In the genomic region with DNA sequence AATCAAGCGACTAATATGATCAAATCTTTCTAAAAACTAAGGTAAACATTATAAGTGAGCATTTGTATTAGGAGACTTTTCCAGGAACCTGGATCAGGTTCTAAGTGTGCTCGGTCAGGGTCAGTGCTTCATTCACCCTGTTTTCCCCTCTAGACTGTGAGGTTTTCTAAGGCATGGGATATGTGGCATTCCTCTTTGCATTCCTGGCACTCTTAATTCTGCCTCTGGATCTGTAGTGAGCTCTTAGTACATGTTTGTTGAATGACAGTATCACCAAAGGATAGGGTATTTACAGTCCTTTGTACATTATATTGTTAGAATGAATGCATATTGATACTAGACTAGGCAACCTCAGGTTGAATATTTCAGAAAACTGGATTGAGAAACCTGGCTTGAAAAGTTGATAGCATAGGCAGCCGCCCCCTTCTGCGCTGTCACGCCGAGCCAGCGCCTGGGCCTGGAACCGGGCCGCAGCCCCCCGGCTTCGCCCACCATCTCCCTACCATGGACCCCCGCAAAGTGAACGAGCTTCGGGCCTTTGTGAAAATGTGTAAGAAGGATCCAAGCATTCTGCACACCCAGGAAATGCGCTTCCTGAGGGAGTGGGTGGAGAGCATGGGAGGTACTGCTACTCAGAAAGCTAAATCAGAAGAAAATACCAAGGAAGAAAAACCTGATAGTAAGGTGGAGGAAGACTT, we compare ENCODE assay signal across 2 cellular contexts.
TF ChIP-seq lines count a peak whose summit lies in the region.

No MANE protein-coding gene starts in this region.

TF ChIP-seq in SK-N-SH treated with all-trans-retinoic acid at 6 μM for 48 hours, 23 proteins besides CTCF, POLR2A, EP300 and RAD21 (continued from another document):
- TF ChIP-seq, protein P1, sequence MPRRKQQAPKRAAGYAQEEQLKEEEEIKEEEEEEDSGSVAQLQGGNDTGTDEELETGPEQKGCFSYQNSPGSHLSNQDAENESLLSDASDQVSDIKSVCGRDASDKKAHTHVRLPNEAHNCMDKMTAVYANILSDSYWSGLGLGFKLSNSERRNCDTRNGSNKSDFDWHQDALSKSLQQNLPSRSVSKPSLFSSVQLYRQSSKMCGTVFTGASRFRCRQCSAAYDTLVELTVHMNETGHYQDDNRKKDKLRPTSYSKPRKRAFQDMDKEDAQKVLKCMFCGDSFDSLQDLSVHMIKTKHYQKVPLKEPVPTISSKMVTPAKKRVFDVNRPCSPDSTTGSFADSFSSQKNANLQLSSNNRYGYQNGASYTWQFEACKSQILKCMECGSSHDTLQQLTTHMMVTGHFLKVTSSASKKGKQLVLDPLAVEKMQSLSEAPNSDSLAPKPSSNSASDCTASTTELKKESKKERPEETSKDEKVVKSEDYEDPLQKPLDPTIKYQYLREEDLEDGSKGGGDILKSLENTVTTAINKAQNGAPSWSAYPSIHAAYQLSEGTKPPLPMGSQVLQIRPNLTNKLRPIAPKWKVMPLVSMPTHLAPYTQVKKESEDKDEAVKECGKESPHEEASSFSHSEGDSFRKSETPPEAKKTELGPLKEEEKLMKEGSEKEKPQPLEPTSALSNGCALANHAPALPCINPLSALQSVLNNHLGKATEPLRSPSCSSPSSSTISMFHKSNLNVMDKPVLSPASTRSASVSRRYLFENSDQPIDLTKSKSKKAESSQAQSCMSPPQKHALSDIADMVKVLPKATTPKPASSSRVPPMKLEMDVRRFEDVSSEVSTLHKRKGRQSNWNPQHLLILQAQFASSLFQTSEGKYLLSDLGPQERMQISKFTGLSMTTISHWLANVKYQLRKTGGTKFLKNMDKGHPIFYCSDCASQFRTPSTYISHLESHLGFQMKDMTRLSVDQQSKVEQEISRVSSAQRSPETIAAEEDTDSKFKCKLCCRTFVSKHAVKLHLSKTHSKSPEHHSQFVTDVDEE (CRISPR knock-in tag; IDR thresholded peaks at IDR 0.05): no peak
- TF ChIP-seq ESRRG (CRISPR knock-in tag; IDR thresholded peaks at IDR 0.05) (no peak), RARB (CRISPR knock-in tag; IDR thresholded peaks at IDR 0.05) (no peak), GLIS3 (CRISPR knock-in tag; IDR thresholded peaks at IDR 0.05) (no peak), ARNTL (CRISPR knock-in tag; IDR thresholded peaks at IDR 0.05; ENCODE audit: borderline replicate concordance, low read depth) (no peak), ISL1 (CRISPR knock-in tag; IDR thresholded peaks at IDR 0.05) (no peak), PPARA (CRISPR knock-in tag; IDR thresholded peaks at IDR 0.05; ENCODE audit: borderline replicate concordance) (no peak), CSDC2 (CRISPR knock-in tag; IDR thresholded peaks at IDR 0.05) (no peak), ZNF565 (CRISPR knock-in tag; conservative IDR thresholded peaks at IDR 0.05; ENCODE audit: low read depth) (no peak), ZNF70 (CRISPR knock-in tag; IDR thresholded peaks at IDR 0.05) (no peak), ZFP3 (CRISPR knock-in tag; IDR thresholded peaks at IDR 0.05) (no peak)
- TF ChIP-seq, protein P2, sequence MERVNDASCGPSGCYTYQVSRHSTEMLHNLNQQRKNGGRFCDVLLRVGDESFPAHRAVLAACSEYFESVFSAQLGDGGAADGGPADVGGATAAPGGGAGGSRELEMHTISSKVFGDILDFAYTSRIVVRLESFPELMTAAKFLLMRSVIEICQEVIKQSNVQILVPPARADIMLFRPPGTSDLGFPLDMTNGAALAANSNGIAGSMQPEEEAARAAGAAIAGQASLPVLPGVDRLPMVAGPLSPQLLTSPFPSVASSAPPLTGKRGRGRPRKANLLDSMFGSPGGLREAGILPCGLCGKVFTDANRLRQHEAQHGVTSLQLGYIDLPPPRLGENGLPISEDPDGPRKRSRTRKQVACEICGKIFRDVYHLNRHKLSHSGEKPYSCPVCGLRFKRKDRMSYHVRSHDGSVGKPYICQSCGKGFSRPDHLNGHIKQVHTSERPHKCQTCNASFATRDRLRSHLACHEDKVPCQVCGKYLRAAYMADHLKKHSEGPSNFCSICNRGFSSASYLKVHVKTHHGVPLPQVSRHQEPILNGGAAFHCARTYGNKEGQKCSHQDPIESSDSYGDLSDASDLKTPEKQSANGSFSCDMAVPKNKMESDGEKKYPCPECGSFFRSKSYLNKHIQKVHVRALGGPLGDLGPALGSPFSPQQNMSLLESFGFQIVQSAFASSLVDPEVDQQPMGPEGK (CRISPR knock-in tag; IDR thresholded peaks at IDR 0.05; ENCODE audit: borderline replicate concordance): no peak

TF ChIP-seq in SK-N-SH, 30 proteins besides CTCF, POLR2A, EP300 and RAD21 (continued from another document):
- TF ChIP-seq, protein P3, sequence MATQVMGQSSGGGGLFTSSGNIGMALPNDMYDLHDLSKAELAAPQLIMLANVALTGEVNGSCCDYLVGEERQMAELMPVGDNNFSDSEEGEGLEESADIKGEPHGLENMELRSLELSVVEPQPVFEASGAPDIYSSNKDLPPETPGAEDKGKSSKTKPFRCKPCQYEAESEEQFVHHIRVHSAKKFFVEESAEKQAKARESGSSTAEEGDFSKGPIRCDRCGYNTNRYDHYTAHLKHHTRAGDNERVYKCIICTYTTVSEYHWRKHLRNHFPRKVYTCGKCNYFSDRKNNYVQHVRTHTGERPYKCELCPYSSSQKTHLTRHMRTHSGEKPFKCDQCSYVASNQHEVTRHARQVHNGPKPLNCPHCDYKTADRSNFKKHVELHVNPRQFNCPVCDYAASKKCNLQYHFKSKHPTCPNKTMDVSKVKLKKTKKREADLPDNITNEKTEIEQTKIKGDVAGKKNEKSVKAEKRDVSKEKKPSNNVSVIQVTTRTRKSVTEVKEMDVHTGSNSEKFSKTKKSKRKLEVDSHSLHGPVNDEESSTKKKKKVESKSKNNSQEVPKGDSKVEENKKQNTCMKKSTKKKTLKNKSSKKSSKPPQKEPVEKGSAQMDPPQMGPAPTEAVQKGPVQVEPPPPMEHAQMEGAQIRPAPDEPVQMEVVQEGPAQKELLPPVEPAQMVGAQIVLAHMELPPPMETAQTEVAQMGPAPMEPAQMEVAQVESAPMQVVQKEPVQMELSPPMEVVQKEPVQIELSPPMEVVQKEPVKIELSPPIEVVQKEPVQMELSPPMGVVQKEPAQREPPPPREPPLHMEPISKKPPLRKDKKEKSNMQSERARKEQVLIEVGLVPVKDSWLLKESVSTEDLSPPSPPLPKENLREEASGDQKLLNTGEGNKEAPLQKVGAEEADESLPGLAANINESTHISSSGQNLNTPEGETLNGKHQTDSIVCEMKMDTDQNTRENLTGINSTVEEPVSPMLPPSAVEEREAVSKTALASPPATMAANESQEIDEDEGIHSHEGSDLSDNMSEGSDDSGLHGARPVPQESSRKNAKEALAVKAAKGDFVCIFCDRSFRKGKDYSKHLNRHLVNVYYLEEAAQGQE (IDR thresholded peaks at IDR 0.05; ENCODE audit: low read depth, low read length): no peak
- no peak for TF ChIP-seq RFX5 (IDR thresholded peaks at IDR 0.05; ENCODE audit: low read length)
- TF ChIP-seq, protein P4, sequence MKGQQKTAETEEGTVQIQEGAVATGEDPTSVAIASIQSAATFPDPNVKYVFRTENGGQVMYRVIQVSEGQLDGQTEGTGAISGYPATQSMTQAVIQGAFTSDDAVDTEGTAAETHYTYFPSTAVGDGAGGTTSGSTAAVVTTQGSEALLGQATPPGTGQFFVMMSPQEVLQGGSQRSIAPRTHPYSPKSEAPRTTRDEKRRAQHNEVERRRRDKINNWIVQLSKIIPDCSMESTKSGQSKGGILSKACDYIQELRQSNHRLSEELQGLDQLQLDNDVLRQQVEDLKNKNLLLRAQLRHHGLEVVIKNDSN (IDR thresholded peaks at IDR 0.05; ENCODE audit: borderline replicate concordance, low read depth): no peak
- TF ChIP-seq, protein P5, sequence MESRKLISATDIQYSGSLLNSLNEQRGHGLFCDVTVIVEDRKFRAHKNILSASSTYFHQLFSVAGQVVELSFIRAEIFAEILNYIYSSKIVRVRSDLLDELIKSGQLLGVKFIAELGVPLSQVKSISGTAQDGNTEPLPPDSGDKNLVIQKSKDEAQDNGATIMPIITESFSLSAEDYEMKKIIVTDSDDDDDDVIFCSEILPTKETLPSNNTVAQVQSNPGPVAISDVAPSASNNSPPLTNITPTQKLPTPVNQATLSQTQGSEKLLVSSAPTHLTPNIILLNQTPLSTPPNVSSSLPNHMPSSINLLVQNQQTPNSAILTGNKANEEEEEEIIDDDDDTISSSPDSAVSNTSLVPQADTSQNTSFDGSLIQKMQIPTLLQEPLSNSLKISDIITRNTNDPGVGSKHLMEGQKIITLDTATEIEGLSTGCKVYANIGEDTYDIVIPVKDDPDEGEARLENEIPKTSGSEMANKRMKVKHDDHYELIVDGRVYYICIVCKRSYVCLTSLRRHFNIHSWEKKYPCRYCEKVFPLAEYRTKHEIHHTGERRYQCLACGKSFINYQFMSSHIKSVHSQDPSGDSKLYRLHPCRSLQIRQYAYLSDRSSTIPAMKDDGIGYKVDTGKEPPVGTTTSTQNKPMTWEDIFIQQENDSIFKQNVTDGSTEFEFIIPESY (IDR thresholded peaks at IDR 0.05; ENCODE audit: borderline replicate concordance, low read depth): no peak
